8 cellular contexts compared by ENCODE assay signal in genomic region chr12:49345840-49346658, GRCh38. TPM values are rescaled to one million over a fixed set of nuclear protein-coding genes. Genes with fewer than 3 reads are reported as not detected.
DNase-seq lines count a peak whose midpoint lies in the region; ATAC-seq and TF ChIP-seq lines count a peak whose summit lies in the region.

No MANE protein-coding gene starts in this region.

- no peak for TF ChIP-seq CTCF in lower leg skin (IDR thresholded peaks at IDR 0.05)
- TF ChIP-seq CTCF in tibial nerve (IDR thresholded peaks at IDR 0.05) = no peak

- H3K9me3 Mint-ChIP-seq in activated naive CD4-positive, alpha-beta T cell treated with anti-CD3 and anti-CD28 coated beads, Interleukin-2, amount 10 ng/mL, durations not matched to agents 7 days and 5 days = no peaks in the 10 kb centered on the region
- H3K9me3 Mint-ChIP-seq in activated T-helper 2 cell treated with anti-CD3 and anti-CD28 coated beads, Interferon-gamma antibody, Interleukin-2, Interleukin-4, amounts not matched to agents 10 μg/mL and 5 μg/mL and 100 μg/mL, durations not matched to agents 14 hours and 24 hours and 36 hours = no peaks in the 10 kb centered on the region

- H3K36me3 ChIP-seq in tibial nerve = no peaks in the 10 kb centered on the region

- CTCF ChIA-PET in activated naive CD4-positive, alpha-beta T cell treated with anti-CD3 and anti-CD28 coated beads, Interleukin-2, amount 10 ng/mL, durations not matched to agents 7 days and 5 days (lab: Charles Lee) = interaction anchor here (0.6 to 9.5 kb wide), 7 partner anchors 9 to 168 kb away, joined by 3 to 91 read pairs (median 29); partner anchors contain the start of genes C1QL4 and PRPH

- H3K36me3 Mint-ChIP-seq in activated naive CD4-positive, alpha-beta T cell treated with anti-CD3 and anti-CD28 coated beads, Interleukin-2, amount 10 ng/mL, durations not matched to agents 7 days and 5 days = no peaks in the 10 kb centered on the region
- H3K36me3 Mint-ChIP-seq in activated T-helper 2 cell treated with anti-CD3 and anti-CD28 coated beads, Interferon-gamma antibody, Interleukin-2, Interleukin-4, amounts not matched to agents 10 μg/mL and 5 μg/mL and 100 μg/mL, durations not matched to agents 14 hours and 24 hours and 36 hours (ENCODE audit: low read depth) = no peaks in the 10 kb centered on the region

- no peak overlapping the region for H3K27ac ChIP-seq in tibial nerve

- H3K4me3 Mint-ChIP-seq in activated naive CD4-positive, alpha-beta T cell treated with anti-CD3 and anti-CD28 coated beads, Interleukin-2, amount 10 ng/mL, durations not matched to agents 7 days and 5 days = peak overlapping the region; percentile 38
- H3K4me3 Mint-ChIP-seq in activated T-helper 2 cell treated with anti-CD3 and anti-CD28 coated beads, Interferon-gamma antibody, Interleukin-2, Interleukin-4, amounts not matched to agents 10 μg/mL and 5 μg/mL and 100 μg/mL, durations not matched to agents 14 hours and 24 hours and 36 hours (ENCODE audit: low read depth) = peak overlapping the region; percentile 67

- peaks cover 93% of the 10 kb centered on the region for H3K27me3 Mint-ChIP-seq in activated naive CD4-positive, alpha-beta T cell treated with anti-CD3 and anti-CD28 coated beads, Interleukin-2, amount 10 ng/mL, durations not matched to agents 7 days and 5 days
- H3K27me3 Mint-ChIP-seq in activated T-helper 2 cell treated with anti-CD3 and anti-CD28 coated beads, Interferon-gamma antibody, Interleukin-2, Interleukin-4, amounts not matched to agents 10 μg/mL and 5 μg/mL and 100 μg/mL, durations not matched to agents 14 hours and 24 hours and 36 hours (ENCODE audit: low read depth) = peaks cover 63% of the 10 kb centered on the region

- no peak for TF ChIP-seq EP300 in tibial nerve (IDR thresholded peaks at IDR 0.05)

- H3K4me1 ChIP-seq in tibial nerve = peaks cover 0 to 59% (median 47%) of the 10 kb centered on the region in 4 donors

- peaks cover 44% of the 10 kb centered on the region for H3K4me1 Mint-ChIP-seq in activated naive CD4-positive, alpha-beta T cell treated with anti-CD3 and anti-CD28 coated beads, Interleukin-2, amount 10 ng/mL, durations not matched to agents 7 days and 5 days
- H3K4me1 Mint-ChIP-seq in activated T-helper 2 cell treated with anti-CD3 and anti-CD28 coated beads, Interferon-gamma antibody, Interleukin-2, Interleukin-4, amounts not matched to agents 10 μg/mL and 5 μg/mL and 100 μg/mL, durations not matched to agents 14 hours and 24 hours and 36 hours (ENCODE audit: low read depth) = peaks cover 19% of the 10 kb centered on the region

- no peak for ATAC-seq in GM18520 (IDR thresholded peaks at IDR 0.05; ENCODE audit: unreplicated experiment)

- intact Hi-C loops in activated T-helper 2 cell treated with anti-CD3 and anti-CD28 coated beads, Interferon-gamma antibody, Interleukin-2, Interleukin-4, amounts not matched to agents 10 μg/mL and 5 μg/mL and 100 μg/mL, durations not matched to agents 14 hours and 24 hours and 36 hours (cut with micrococcal nuclease) = loop anchor here (2.0 kb wide), 1 partner anchor 13 kb away; no protein-coding TSS in a partner anchor
- intact Hi-C loops in lower leg skin (cut with DNase I; ENCODE audit: low total_unique reads) = no loop called here

- no peaks in the 10 kb centered on the region for H3K9me3 ChIP-seq in tibial nerve

- peaks cover 10 to 96% of the 10 kb centered on the region in 2 donors for H3K27me3 ChIP-seq in tibial nerve

- peak; percentile 20 for DNase-seq in activated naive CD4-positive, alpha-beta T cell treated with anti-CD3 and anti-CD28 coated beads, Interleukin-2, amount 10 ng/mL, durations not matched to agents 7 days and 5 days
- no peak for DNase-seq in activated naive CD4-positive, alpha-beta T cell treated with Interleukin-2 at 50 U/mL for 16 hours
- DNase-seq in activated T-helper 2 cell treated with anti-CD3 and anti-CD28 coated beads, Interferon-gamma antibody, Interleukin-2, Interleukin-4, amounts not matched to agents 10 μg/mL and 5 μg/mL and 100 μg/mL, durations not matched to agents 14 hours and 24 hours and 36 hours (ENCODE audit: low spot score) = no peak
- peak in 1 of 2 donors; percentile 78 for DNase-seq in lower leg skin (ENCODE audit: low spot score in 2 of 2)
- DNase-seq in tibial nerve (ENCODE audit: low spot score in 2 of 2) = no peak
- DNase-seq in NK-92 (lab: John Stamatoyannopoulos, UW; ENCODE audit: unreplicated experiment) = no peak
- no peak for DNase-seq in iPS-NIHi7 (ENCODE audit: extremely low spot score)

- no peak overlapping the region for H3K27ac Mint-ChIP-seq in activated naive CD4-positive, alpha-beta T cell treated with anti-CD3 and anti-CD28 coated beads, Interleukin-2, amount 10 ng/mL, durations not matched to agents 7 days and 5 days
- no peak overlapping the region for H3K27ac Mint-ChIP-seq in activated T-helper 2 cell treated with anti-CD3 and anti-CD28 coated beads, Interferon-gamma antibody, Interleukin-2, Interleukin-4, amounts not matched to agents 10 μg/mL and 5 μg/mL and 100 μg/mL, durations not matched to agents 14 hours and 24 hours and 36 hours

- H3K4me3 ChIP-seq in lower leg skin (ENCODE audit: low read depth, poor library complexity, severe bottlenecking) (peak overlapping the region; percentile 4), tibial nerve (peak overlapping the region; percentile 17 to 45 (median 21))

- no peak for TF ChIP-seq POLR2A in lower leg skin (IDR thresholded peaks at IDR 0.05)
- TF ChIP-seq POLR2A in tibial nerve (IDR thresholded peaks at IDR 0.05) = no peak

- WGBS in lower leg skin, 2 donors = 2 to 3% methylated on average over 60 of the region's 60 CpGs
- WGBS in tibial nerve, 2 donors = 1 to 3% methylated on average over 60 of the region's 60 CpGs

RNA-seq across cellular contexts. Expression of gene DNAJC22, which starts 0.6 kb away (rescaled TPM):
- total RNA-seq in activated T-helper 2 cell treated with anti-CD3 and anti-CD28 coated beads, Interferon-gamma antibody, Interleukin-2, Interleukin-4, amounts not matched to agents 10 μg/mL and 5 μg/mL and 100 μg/mL, durations not matched to agents 14 hours and 24 hours and 36 hours = 0.09 TPM in 1 of 2 replicates, not detected in the other
- total RNA-seq in lower leg skin = under 1 TPM; 0.21 to 0.52 (median 0.35) TPM
- total RNA-seq in tibial nerve = not detected

RNA-seq across cellular contexts. Expression of gene C1QL4, which starts 9.1 kb away (rescaled TPM):
- not detected in 2 replicates for total RNA-seq in activated T-helper 2 cell treated with anti-CD3 and anti-CD28 coated beads, Interferon-gamma antibody, Interleukin-2, Interleukin-4, amounts not matched to agents 10 μg/mL and 5 μg/mL and 100 μg/mL, durations not matched to agents 14 hours and 24 hours and 36 hours
- 1 to 10 TPM in 2 of 4 donors, under 1 TPM in 1, not detected in 1; 0.62 to 2.5 (median 1.1) TPM for total RNA-seq in lower leg skin
- not detected for total RNA-seq in tibial nerve

RNA-seq across cellular contexts. Expression of gene SPATS2, which starts 21.2 kb away (rescaled TPM):
- total RNA-seq in activated T-helper 2 cell treated with anti-CD3 and anti-CD28 coated beads, Interferon-gamma antibody, Interleukin-2, Interleukin-4, amounts not matched to agents 10 μg/mL and 5 μg/mL and 100 μg/mL, durations not matched to agents 14 hours and 24 hours and 36 hours = 17.9 and 19.3 TPM in 2 replicates
- total RNA-seq in lower leg skin (10 to 100 TPM; 14.0 to 26.5 (median 19.6) TPM), tibial nerve (10 to 100 TPM in 2 of 4 donors, 1 to 10 TPM in 2; 5.9 to 14.7 (median 9.8) TPM)

RNA-seq across cellular contexts. Expression of gene TROAP, which starts 23.0 kb away (rescaled TPM):
- total RNA-seq in activated T-helper 2 cell treated with anti-CD3 and anti-CD28 coated beads, Interferon-gamma antibody, Interleukin-2, Interleukin-4, amounts not matched to agents 10 μg/mL and 5 μg/mL and 100 μg/mL, durations not matched to agents 14 hours and 24 hours and 36 hours = 58.3 and 59.3 TPM in 2 replicates
- total RNA-seq in lower leg skin = 10 to 100 TPM in 1 of 4 donors, 1 to 10 TPM in 3; 2.1 to 24.2 (median 6.7) TPM
- 1 to 10 TPM in 2 of 4 donors, under 1 TPM in 1, not detected in 1; 0.30 to 6.5 (median 3.1) TPM for total RNA-seq in tibial nerve

RNA-seq across cellular contexts. Expression of gene PRPH, which starts 51.1 kb away (rescaled TPM):
- total RNA-seq in activated T-helper 2 cell treated with anti-CD3 and anti-CD28 coated beads, Interferon-gamma antibody, Interleukin-2, Interleukin-4, amounts not matched to agents 10 μg/mL and 5 μg/mL and 100 μg/mL, durations not matched to agents 14 hours and 24 hours and 36 hours = not detected in 2 replicates
- 1 to 10 TPM in 1 of 4 donors, under 1 TPM in 2, not detected in 1; 0.19 to 1.4 (median 0.61) TPM for total RNA-seq in lower leg skin
- total RNA-seq in tibial nerve = under 1 TPM in 3 of 4 donors, not detected in 1; 0.20 to 0.84 (median 0.22) TPM
